15 cellular contexts compared by ENCODE assay signal in genomic region chr19:8221161-8221560, GRCh38. TPM values are rescaled to one million over a fixed set of nuclear protein-coding genes. Genes with fewer than 3 reads are reported as not detected.
DNase-seq lines count a peak whose midpoint lies in the region; ATAC-seq and TF ChIP-seq lines count a peak whose summit lies in the region.
"Had no signal": no experiment of that assay in that cellular context is flagged by ENCODE, and none has a peak within 500 bp of the region (broad histone marks: within the 10 kb centered on the region; RNA-seq: fewer than 3 reads in every experiment).

No MANE protein-coding gene starts in this region.

- CTCF ChIA-PET in WTC11 (lab: Charles Lee): interaction anchor here (0.7 kb wide), 1 partner anchor 8 kb away, joined by 3 read pairs; no protein-coding TSS in a partner anchor

- no peaks in the 10 kb centered on the region for H3K9me3 Mint-ChIP-seq in WTC11
- H3K9me3 Mint-ChIP-seq in stimulated activated naive B cell treated with anti-CD40 and anti-IgM and Interleukin-4, amounts not matched to agents 10 μg/mL and 1 μg/mL and 100 μg/mL, for 72 hours: no peaks in the 10 kb centered on the region

- H3K27ac Mint-ChIP-seq in WTC11: peak overlapping the region; percentile 78
- no peak overlapping the region for H3K27ac Mint-ChIP-seq in stimulated activated naive B cell treated with anti-CD40 and anti-IgM and Interleukin-4, amounts not matched to agents 10 μg/mL and 1 μg/mL and 100 μg/mL, for 72 hours

- intact Hi-C loops in sciatic nerve (cut with DNase I): no loop called here

- DNase-seq in M059J (ENCODE audit: low read depth): peak; percentile 51
- no peak for DNase-seq in WTC11 (ENCODE audit: low spot score)
- peak in 40 of 51 donors; percentile 4 to 77 (median 52) for DNase-seq in hypothalamus (lab: John Stamatoyannopoulos, UW)
- DNase-seq in sciatic nerve (ENCODE audit: low spot score): no peak
- DNase-seq in NCI-H128 (lab: John Stamatoyannopoulos, UW; ENCODE audit: unreplicated experiment): no peak
- no peak for DNase-seq in stimulated activated naive B cell treated with anti-CD40 and anti-IgM and Interleukin-4, amounts not matched to agents 10 μg/mL and 1 μg/mL and 100 μg/mL, for 72 hours
- no peak for DNase-seq in A172 (ENCODE audit: low spot score)
- DNase-seq in MV-4-11 (lab: John Stamatoyannopoulos, UW): no peak
- DNase-seq: activated effector memory CD4-positive, alpha-beta T cell treated with Interleukin-2 at 50 U/mL for 16 hours; aorta; DND-41; heart right ventricle; Kasumi-1; NCI-H1694 treated with DMSO at 0.1 percent for 48 hours had no signal

- H3K4me1 Mint-ChIP-seq in WTC11: peaks cover 13% of the 10 kb centered on the region
- H3K4me1 Mint-ChIP-seq in stimulated activated naive B cell treated with anti-CD40 and anti-IgM and Interleukin-4, amounts not matched to agents 10 μg/mL and 1 μg/mL and 100 μg/mL, for 72 hours: peaks cover 23 to 37% of the 10 kb centered on the region in 2 donors

- H3K36me3 Mint-ChIP-seq in WTC11: peaks cover 20% of the 10 kb centered on the region
- H3K36me3 Mint-ChIP-seq in stimulated activated naive B cell treated with anti-CD40 and anti-IgM and Interleukin-4, amounts not matched to agents 10 μg/mL and 1 μg/mL and 100 μg/mL, for 72 hours: peaks cover 25 to 45% of the 10 kb centered on the region in 2 donors

- POLR2A ChIA-PET in WTC11 (lab: Charles Lee): no interaction called here

- ATAC-seq in WTC11 (no peak), sciatic nerve (peak; percentile 54)
- no peak for ATAC-seq in stimulated activated naive B cell treated with anti-CD40 and anti-IgM and Interleukin-4, amounts not matched to agents 10 μg/mL and 1 μg/mL and 100 μg/mL, for 72 hours (replicated peaks)
- ATAC-seq: esophagus mucosa had no signal

- H3K4me3 Mint-ChIP-seq in WTC11: no peak overlapping the region
- H3K4me3 Mint-ChIP-seq in stimulated activated naive B cell treated with anti-CD40 and anti-IgM and Interleukin-4, amounts not matched to agents 10 μg/mL and 1 μg/mL and 100 μg/mL, for 72 hours: no peak overlapping the region

- no peak for TF ChIP-seq CTCF in WTC11 (IDR thresholded peaks at IDR 0.05)

- H3K27me3 Mint-ChIP-seq in WTC11 (ENCODE audit: low read depth): no peaks in the 10 kb centered on the region
- H3K27me3 Mint-ChIP-seq in stimulated activated naive B cell treated with anti-CD40 and anti-IgM and Interleukin-4, amounts not matched to agents 10 μg/mL and 1 μg/mL and 100 μg/mL, for 72 hours: no peaks in the 10 kb centered on the region

TF ChIP-seq in WTC11, 78 proteins besides CTCF, POLR2A, EP300 and RAD21:
- no peak for TF ChIP-seq CREM (CRISPR knock-in tag; IDR thresholded peaks at IDR 0.05)
- TF ChIP-seq ATF2 (CRISPR knock-in tag; IDR thresholded peaks at IDR 0.05; ENCODE audit: borderline replicate concordance, low read depth): no peak
- TF ChIP-seq ZMAT4 (CRISPR knock-in tag; IDR thresholded peaks at IDR 0.05): no peak
- TF ChIP-seq TEAD4 (CRISPR knock-in tag; IDR thresholded peaks at IDR 0.05): no peak
- no peak for TF ChIP-seq GABPB1 (CRISPR knock-in tag; IDR thresholded peaks at IDR 0.05)
- no peak for TF ChIP-seq AFF4 (CRISPR knock-in tag; IDR thresholded peaks at IDR 0.05; ENCODE audit: borderline replicate concordance)
- TF ChIP-seq AR (CRISPR knock-in tag; IDR thresholded peaks at IDR 0.05): no peak
- no peak for TF ChIP-seq ZNF396 (CRISPR knock-in tag; IDR thresholded peaks at IDR 0.05; ENCODE audit: borderline replicate concordance)
- TF ChIP-seq USF1 (CRISPR knock-in tag; IDR thresholded peaks at IDR 0.05): no peak
- TF ChIP-seq GRHL2 (CRISPR knock-in tag; IDR thresholded peaks at IDR 0.05; ENCODE audit: insufficient replicate concordance, severe bottlenecking): no peak

RNA-seq across cellular contexts. Expression of gene CERS4, which starts 12.0 kb away (rescaled TPM):
- total RNA-seq in M059J (2014; rRNA removed; shearing (Covaris generic)): 2.1 and 3.6 TPM in 2 replicates
- 116 to 153 TPM (median 150 TPM) in 3 replicates for total RNA-seq in WTC11 (2021)
- total RNA-seq in sciatic nerve: 66.9 TPM
- 18.3 and 19.7 TPM in 2 replicates for total RNA-seq in A172 (2014; rRNA removed; shearing (Covaris generic))

Comparison
In these comparisons a context has a peak if more than half of its experiments do, and no peak if none do; other contexts are left out.
1. DNase-seq: peak in M059J (single experiment) and hypothalamus (40 of 51); none in WTC11 (single experiment), sciatic nerve (single experiment), NCI-H128 (single experiment), stimulated activated naive B cell treated with anti-CD40 and anti-IgM and Interleukin-4, amounts not matched to agents 10 μg/mL and 1 μg/mL and 100 μg/mL, for 72 hours (single experiment), A172 (single experiment) and MV-4-11 (single experiment).